In the genomic region with DNA sequence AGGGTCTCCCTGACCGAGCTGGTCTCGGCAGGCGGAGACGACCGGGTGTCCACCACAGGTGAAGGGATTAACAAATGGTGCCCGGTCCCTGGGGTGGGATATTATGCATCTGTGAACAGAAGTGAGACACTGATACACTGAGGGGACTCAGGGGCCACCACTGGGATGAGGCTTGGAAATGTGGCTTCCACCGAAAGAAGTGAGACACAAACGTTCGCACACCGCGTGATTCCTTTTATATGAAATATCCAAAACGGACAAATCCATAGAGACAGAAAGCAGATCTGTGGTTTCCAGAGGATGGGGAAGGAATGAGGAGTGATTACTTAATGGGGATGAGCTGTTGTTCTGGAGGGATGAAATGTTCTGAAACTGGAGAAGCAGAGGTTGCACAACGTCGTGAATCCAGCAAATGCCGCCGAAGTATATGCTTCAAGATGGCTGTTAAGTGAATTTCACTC, we compare ENCODE assay signal across 14 cellular contexts. TPM values are rescaled to one million over a fixed set of nuclear protein-coding genes. Genes with fewer than 3 reads are reported as not detected.
A peak's percentile ranks its signal among the peaks of the same experiment; 100 is the strongest.
DNase-seq lines count a peak whose midpoint lies in the region; ATAC-seq and TF ChIP-seq lines count a peak whose summit lies in the region.
"Had no signal": no experiment of that assay in that cellular context is flagged by ENCODE, and none has a peak within 500 bp of the region (broad histone marks: within the 10 kb centered on the region; RNA-seq: fewer than 3 reads in every experiment).

No MANE protein-coding gene starts in this region.

- H3K36me3 Mint-ChIP-seq in CD4-positive, alpha-beta T cell (ENCODE audit: low read depth): no peaks in the 10 kb centered on the region

- intact Hi-C loops in adrenal gland (cut with DNase I): no loop called here
- intact Hi-C loops in CD4-positive, alpha-beta T cell (cut with DNase I, micrococcal nuclease): no loop called here

- CTCF ChIA-PET in CD4-positive, alpha-beta T cell (lab: Charles Lee): no interaction called here

- TF ChIP-seq EP300 in tibial nerve (IDR thresholded peaks at IDR 0.05): peak in 1 of 2 donors; percentile 83

- no peaks in the 10 kb centered on the region for H3K9me2 ChIP-seq in hepatocyte (replicated peaks; ENCODE audit: insufficient read depth)

- H3K4me1 Mint-ChIP-seq in CD4-positive, alpha-beta T cell (ENCODE audit: low read depth): no peaks in the 10 kb centered on the region

- no peak for TF ChIP-seq CTCF in adrenal gland (IDR thresholded peaks at IDR 0.05)
- no peak for TF ChIP-seq CTCF in hepatocyte (IDR thresholded peaks at IDR 0.05; ENCODE audit: poor library complexity)
- no peak for TF ChIP-seq CTCF in tibial nerve (IDR thresholded peaks at IDR 0.05)
- TF ChIP-seq CTCF in CD4-positive, alpha-beta T cell (IDR thresholded peaks at IDR 0.05): no peak

- H3K27me3 Mint-ChIP-seq in CD4-positive, alpha-beta T cell: peaks cover 14% of the 10 kb centered on the region

- H3K9me3 Mint-ChIP-seq in CD4-positive, alpha-beta T cell: peaks cover 7% of the 10 kb centered on the region

- H3K9me3 ChIP-seq in adrenal gland (replicated peaks in 1 of 3) (no peaks in the 10 kb centered on the region), hepatocyte (ENCODE audit: low read depth) (no peaks in the 10 kb centered on the region), tibial nerve (peaks cover 0 to 14% (median 2%) of the 10 kb centered on the region in 4 donors)
- H3K9me3 ChIP-seq in CD4-positive, alpha-beta T cell (ENCODE audit: control insufficient read depth, low read length): peaks cover 6% of the 10 kb centered on the region

- H3K27ac Mint-ChIP-seq in CD4-positive, alpha-beta T cell: no peak overlapping the region
- H3K27ac Mint-ChIP-seq: nephron had no signal

- H2AFZ ChIP-seq in hepatocyte: no peak overlapping the region

- no peak overlapping the region for H3K27ac ChIP-seq in adrenal gland
- H3K27ac ChIP-seq in hepatocyte: peak overlapping the region; percentile 87
- H3K27ac ChIP-seq in tibial nerve: peak overlapping the region; percentile 26 to 88 (median 72)
- H3K27ac ChIP-seq in CD4-positive, alpha-beta T cell (ENCODE audit: low read depth, low read length): no peak overlapping the region

- H3K4me1 ChIP-seq in adrenal gland (replicated peaks in 1 of 2) (peaks cover 0 to 4% of the 10 kb centered on the region in 2 donors), hepatocyte (ENCODE audit: insufficient read depth) (peaks cover 21% of the 10 kb centered on the region), tibial nerve (peaks cover 0 to 47% (median 9%) of the 10 kb centered on the region in 4 donors)

- WGBS in adrenal gland, 4 donors: 82 to 89% (median 84%) methylated on average over 16 of the region's 16 CpGs
- 88% methylated on average over 16 of the region's 16 CpGs for WGBS in hepatocyte (ENCODE audit: low lambda C conversion rate, missing lambda C conversion rate)
- 71 to 83% methylated on average over 15 to 16 of the region's 16 CpGs for WGBS in tibial nerve, 2 donors

- no peaks in the 10 kb centered on the region for H3K79me2 ChIP-seq in hepatocyte

- peak; percentile 17 for DNase-seq in activated CD4-positive, CD25-positive, alpha-beta regulatory T cell treated with anti-CD3 and anti-CD28 coated beads, Interleukin-2, amount 50 U/mL, for 72 hours
- DNase-seq in adrenal gland (peak in 4 of 7 donors; percentile 4 to 24 (median 8)), hepatocyte (ENCODE audit: low spot score) (no peak), tibial nerve (ENCODE audit: low spot score in 2 of 2) (peak; percentile 33 to 51), COLO668 (lab: John Stamatoyannopoulos, UW; ENCODE audit: unreplicated experiment) (no peak), NCI-H69 (lab: John Stamatoyannopoulos, UW) (no peak)
- no peak for DNase-seq in CD4-positive, alpha-beta T cell
- DNase-seq: effector CD4-positive, alpha-beta T cell; NCI-H1436 had no signal

- no peak overlapping the region for H3K4me3 Mint-ChIP-seq in CD4-positive, alpha-beta T cell
- H3K4me3 Mint-ChIP-seq: nephron had no signal

- H3K27me3 ChIP-seq in adrenal gland: no peaks in the 10 kb centered on the region
- no peaks in the 10 kb centered on the region for H3K27me3 ChIP-seq in hepatocyte
- H3K27me3 ChIP-seq in tibial nerve: peaks cover 0 to 3% of the 10 kb centered on the region in 2 donors
- peaks cover 8% of the 10 kb centered on the region for H3K27me3 ChIP-seq in CD4-positive, alpha-beta T cell (ENCODE audit: control insufficient read depth, insufficient read depth, low read length)
- H3K27me3 ChIP-seq: heart left ventricle had no signal

- no peaks in the 10 kb centered on the region for H4K20me1 ChIP-seq in hepatocyte (ENCODE audit: insufficient read depth, poor library complexity, severe bottlenecking)

- H3K36me3 ChIP-seq in adrenal gland (replicated peaks in 1 of 2): no peaks in the 10 kb centered on the region
- H3K36me3 ChIP-seq in hepatocyte (replicated peaks; ENCODE audit: insufficient read depth, low read depth): no peaks in the 10 kb centered on the region
- no peaks in the 10 kb centered on the region for H3K36me3 ChIP-seq in tibial nerve
- H3K36me3 ChIP-seq: heart left ventricle had no signal

- POLR2A ChIA-PET in CD4-positive, alpha-beta T cell (lab: Charles Lee): no interaction called here

- H3K4me3 ChIP-seq in adrenal gland: no peak overlapping the region
- H3K4me3 ChIP-seq in hepatocyte: no peak overlapping the region
- no peak overlapping the region for H3K4me3 ChIP-seq in tibial nerve
- H3K4me3 ChIP-seq: heart left ventricle, skin epidermis had no signal

- ATAC-seq in activated CD4-positive, CD25-positive, alpha-beta regulatory T cell treated with anti-CD3 and anti-CD28 coated beads, Interleukin-2, amount 50 U/mL, for 24 hours: no peak
- ATAC-seq in CD4-positive, alpha-beta T cell (ENCODE audit: poor library complexity): no peak
- ATAC-seq: left colon had no signal

- H3K4me2 ChIP-seq in hepatocyte: no peak overlapping the region

- TF ChIP-seq POLR2A in adrenal gland (IDR thresholded peaks at IDR 0.05) (no peak), tibial nerve (IDR thresholded peaks at IDR 0.05) (no peak)

RNA-seq across cellular contexts. Expression of gene C13orf46, which starts 47.5 kb away (rescaled TPM):
- total RNA-seq in adrenal gland (under 1 TPM in 5 of 8 donors, not detected in 3; 0.09 to 0.57 (median 0.21) TPM), hepatocyte (0.20 TPM in 1 of 2 replicates, not detected in the other), tibial nerve (10 to 100 TPM in 1 of 4 donors, 1 to 10 TPM in 3; 3.3 to 17.7 (median 4.1) TPM)
- polyA plus RNA-seq in adrenal gland (under 1 TPM; 0.15 to 0.88 (median 0.17) TPM), hepatocyte (0.23 and 0.92 TPM in 2 replicates)
- 10 to 100 TPM; 19.3 to 19.7 TPM for total RNA-seq in CD4-positive, alpha-beta T cell

Comparison
In these comparisons a context has a peak if more than half of its experiments do, and no peak if none do; other contexts are left out.
1. DNase-seq: peak in activated CD4-positive, CD25-positive, alpha-beta regulatory T cell treated with anti-CD3 and anti-CD28 coated beads, Interleukin-2, amount 50 U/mL, for 72 hours (single experiment), adrenal gland (4 of 7) and tibial nerve (2 of 2); none in hepatocyte (single experiment), COLO668 (single experiment), CD4-positive, alpha-beta T cell (0 of 10) and NCI-H69 (single experiment).
2. H3K27ac ChIP-seq: peak in hepatocyte (single experiment) and tibial nerve (4 of 4); none in adrenal gland (0 of 5) and CD4-positive, alpha-beta T cell (single experiment).